ENCODE assay signal across 9 cellular contexts in the genomic region with DNA sequence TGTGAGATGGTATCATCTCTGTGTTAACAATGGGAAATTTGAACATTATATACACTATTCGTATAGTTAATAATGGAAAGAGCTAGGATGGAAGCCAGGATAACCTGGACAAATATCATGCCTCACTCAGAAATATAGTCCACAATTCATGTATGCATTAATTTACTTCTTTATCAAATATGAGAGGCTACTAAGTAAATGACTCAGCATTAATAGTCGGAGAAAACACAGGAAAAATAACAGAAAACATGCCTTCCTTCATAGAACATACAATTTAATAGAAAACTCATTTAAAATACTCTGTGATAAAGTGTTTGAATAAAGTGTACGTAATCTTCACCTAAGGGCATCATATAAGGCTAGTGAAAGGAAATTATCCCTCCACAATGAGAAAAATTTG.
"Had no signal": no experiment of that assay in that cellular context is flagged by ENCODE, and none has a peak within 500 bp of the region (broad histone marks: within the 10 kb centered on the region; RNA-seq: fewer than 3 reads in every experiment).

No MANE protein-coding gene starts in this region.

- H2AFZ ChIP-seq: GM23338 had no signal

- H3K27ac ChIP-seq: HL-60, KMS-11 had no signal

- H3K36me3 Mint-ChIP-seq: IgD-negative memory B cell had no signal

- ATAC-seq: GM23338 had no signal

- H3K4me3 Mint-ChIP-seq: GM23338, H9, IgD-negative memory B cell had no signal

- H3K27ac Mint-ChIP-seq: GM23338, H9, IgD-negative memory B cell had no signal

- H3K9me3 Mint-ChIP-seq: GM23338, H9 had no signal

- FAIRE-seq: H1, H54 had no signal

- DNase-seq: H9, HCEC 1CT, KBM-7 had no signal

- H3K27me3 Mint-ChIP-seq: IgD-negative memory B cell had no signal

- H3K4me1 Mint-ChIP-seq: GM23338, H9, IgD-negative memory B cell had no signal

- H3K4me2 ChIP-seq: GM23338, KMS-11 had no signal

- H3K4me3 ChIP-seq: GM23338 had no signal

- H3K9ac ChIP-seq: KMS-11 had no signal
